ENCODE assay signal across 1 cellular context in genomic region chr2:222548997-222549396, GRCh38.
TF ChIP-seq lines count a peak whose summit lies in the region.

No MANE protein-coding gene starts in this region.

TF ChIP-seq in H1, 55 proteins besides CTCF, POLR2A, EP300 and RAD21 (continued from another document):
- no peak for TF ChIP-seq TAF1 (IDR thresholded peaks at IDR 0.05; ENCODE audit: low read depth, low read length)
- TF ChIP-seq EZH2 (IDR thresholded peaks at IDR 0.05; ENCODE audit: low read depth, low read length, severe bottlenecking), result no peak
- no peak for TF ChIP-seq FOSL1 (IDR thresholded peaks at IDR 0.05; ENCODE audit: insufficient read depth, low read depth, low read length)
- TF ChIP-seq SAP30 (IDR thresholded peaks at IDR 0.05; ENCODE audit: insufficient read depth, insufficient replicate concordance, low read length), result no peak
- peak; percentile 60 for TF ChIP-seq CHD7 (IDR thresholded peaks at IDR 0.05; ENCODE audit: insufficient replicate concordance, low read length)
- TF ChIP-seq SP1 (IDR thresholded peaks at IDR 0.05; ENCODE audit: low read depth, low read length), result no peak
- TF ChIP-seq ZNF274 (IDR thresholded peaks at IDR 0.05; ENCODE audit: borderline replicate concordance, extremely low read depth, low read length), result no peak
- no peak for TF ChIP-seq KDM1A (IDR thresholded peaks at IDR 0.05; ENCODE audit: borderline replicate concordance, low read length)
- no peak for TF ChIP-seq RXRA (IDR thresholded peaks at IDR 0.05; ENCODE audit: insufficient read depth, low read depth, low read length)
- no peak for TF ChIP-seq POU5F1 (IDR thresholded peaks at IDR 0.05; ENCODE audit: low read depth, low read length)
- TF ChIP-seq POLR2AphosphoS5 (IDR thresholded peaks at IDR 0.05; ENCODE audit: low read depth, low read length), result no peak
